ENCODE assay signal across 22 cellular contexts in the genomic region with DNA sequence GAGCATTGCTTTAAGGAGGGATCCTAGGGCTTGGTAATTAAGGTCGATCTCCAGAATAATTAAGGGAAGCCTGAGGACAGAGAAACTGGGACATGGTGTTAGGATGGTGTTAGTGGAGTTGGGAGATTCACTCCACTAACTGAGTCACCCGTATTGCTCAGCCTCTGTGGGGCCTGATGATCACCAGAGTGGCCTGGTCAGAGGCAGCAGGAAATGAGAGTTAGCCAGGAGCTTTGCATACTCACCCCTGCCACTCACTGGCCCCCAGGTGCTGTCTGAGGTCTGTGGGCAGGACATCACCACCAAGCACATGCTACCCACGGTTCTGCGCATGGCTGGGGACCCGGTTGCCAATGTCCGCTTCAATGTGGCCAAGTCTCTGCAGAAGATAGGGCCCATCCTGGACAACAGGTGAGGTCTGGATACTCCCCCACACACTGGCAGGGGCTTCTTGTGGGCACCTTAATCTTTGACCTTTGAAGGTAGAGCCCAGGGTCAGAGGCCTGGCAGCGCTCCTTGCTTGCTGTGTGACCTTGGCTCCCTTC. TPM values are rescaled to one million over a fixed set of nuclear protein-coding genes. Genes with fewer than 3 reads are reported as not detected.
DNase-seq lines count a peak whose midpoint lies in the region; ATAC-seq, FAIRE-seq and TF ChIP-seq lines count a peak whose summit lies in the region.
"Had no signal": no experiment of that assay in that cellular context is flagged by ENCODE, and none has a peak within 500 bp of the region (broad histone marks: within the 10 kb centered on the region; RNA-seq: fewer than 3 reads in every experiment).

No MANE protein-coding gene starts in this region.

- no peaks in the 10 kb centered on the region for H3K27me3 Mint-ChIP-seq in activated T-helper 17 cell treated with anti-CD3 and anti-CD28 coated beads, Interleukin-2, amount 50 U/mL, for 72 hours

- WGBS in HepG2 (ENCODE audit: low lambda C conversion rate): 92% methylated on average over 3 of the region's 7 CpGs
- WGBS in right lobe of liver (ENCODE audit: insufficient coverage, low coverage, low lambda C conversion rate, missing lambda C conversion rate): 100% methylated on average over 2 of the region's 7 CpGs
- WGBS in transverse colon (ENCODE audit: low coverage in 1 of 2), 2 donors: 83 to 93% methylated on average over 1 to 7 of the region's 7 CpGs

- peaks cover 9% of the 10 kb centered on the region for H3K4me1 Mint-ChIP-seq in activated T-helper 17 cell treated with anti-CD3 and anti-CD28 coated beads, Interleukin-2, amount 50 U/mL, for 72 hours
- H3K4me1 Mint-ChIP-seq: H9 had no signal

- FAIRE-seq in HepG2 (lab: Jason Lieb, UNC): no peak
- FAIRE-seq: A204.1, GM19239, K562 had no signal

- CTCF ChIA-PET in HepG2 (lab: Yijun Ruan, JAX; ENCODE audit: low intra/inter-chr PET ratio, low total read pairs): no interaction called here

- H3K4me3 ChIP-seq in HepG2 (replicated peaks in 1 of 3; ENCODE audit: insufficient read depth in 1 of 3, low read depth in 2 of 3, low read length in 3 of 3) (no peak overlapping the region), right lobe of liver (no peak overlapping the region), transverse colon (no peak overlapping the region)
- H3K4me3 ChIP-seq: BLaER1 treated with 17β-estradiol and CSF1 and Interleukin-3, amounts not matched to agents 10 nM and 100 nM; K562 had no signal

- H3K27me3 ChIP-seq in HepG2 (ENCODE audit: control insufficient read depth in 1 of 2, insufficient read depth in 2 of 2, low read length in 2 of 2) (no peaks in the 10 kb centered on the region), right lobe of liver (no peaks in the 10 kb centered on the region), transverse colon (no peaks in the 10 kb centered on the region)
- H3K27me3 ChIP-seq: BLaER1 treated with 17β-estradiol and CSF1 and Interleukin-3, amounts not matched to agents 10 nM and 100 nM had no signal

- H3K4me2 ChIP-seq in HepG2 (ENCODE audit: low read depth, low read length): no peak overlapping the region
- H3K4me2 ChIP-seq: BLaER1 treated with 17β-estradiol and CSF1 and Interleukin-3, amounts not matched to agents 10 nM and 100 nM had no signal

- intact Hi-C loops in HepG2 (cut with micrococcal nuclease; ENCODE audit: unreplicated experiment) (loop anchor here (1.0 kb wide), 1 partner anchor 31 kb away; no protein-coding TSS in a partner anchor), right lobe of liver (cut with DNase I) (no loop called here), transverse colon (cut with DNase I; ENCODE audit: low total_unique reads) (no loop called here)

- POLR2A ChIA-PET in HepG2 (lab: Yijun Ruan, JAX): no interaction called here

- TF ChIP-seq CTCF in HepG2 (CRISPR knock-in tag; IDR thresholded peaks at IDR 0.05) (no peak), right lobe of liver (IDR thresholded peaks at IDR 0.05) (no peak), transverse colon (IDR thresholded peaks at IDR 0.05) (no peak)

- no peak overlapping the region for H2AFZ ChIP-seq in HepG2 (ENCODE audit: low read length)

- H3K36me3 Mint-ChIP-seq in activated T-helper 17 cell treated with anti-CD3 and anti-CD28 coated beads, Interleukin-2, amount 50 U/mL, for 72 hours (ENCODE audit: low read depth): peaks cover 100% of the 10 kb centered on the region

- H3K79me2 ChIP-seq in HepG2 (ENCODE audit: insufficient read depth, low read length): no peaks in the 10 kb centered on the region

- no peak for TF ChIP-seq EP300 in HepG2 (IDR thresholded peaks at IDR 0.05; ENCODE audit: low read depth in 2 of 2, low read length in 2 of 2)
- no peak for TF ChIP-seq EP300 in HepG2 (CRISPR knock-in tag; IDR thresholded peaks at IDR 0.05; ENCODE audit: borderline replicate concordance)
- no peak for TF ChIP-seq EP300 in transverse colon (IDR thresholded peaks at IDR 0.05; ENCODE audit: low read depth)

- no peak for TF ChIP-seq POLR2A in HepG2 (IDR thresholded peaks at IDR 0.05; ENCODE audit: insufficient read depth in 1 of 2, low read depth in 2 of 2, low read length in 2 of 2)
- no peak for TF ChIP-seq POLR2A in right lobe of liver (IDR thresholded peaks at IDR 0.05)
- TF ChIP-seq POLR2A in transverse colon (IDR thresholded peaks at IDR 0.05): no peak

- no peak for TF ChIP-seq RAD21 in HepG2 (CRISPR knock-in tag; IDR thresholded peaks at IDR 0.05)

- H3K27ac Mint-ChIP-seq in activated T-helper 17 cell treated with anti-CD3 and anti-CD28 coated beads, Interleukin-2, amount 50 U/mL, for 72 hours: peak overlapping the region; percentile 48

- no peak overlapping the region for H3K4me3 Mint-ChIP-seq in activated T-helper 17 cell treated with anti-CD3 and anti-CD28 coated beads, Interleukin-2, amount 50 U/mL, for 72 hours
- H3K4me3 Mint-ChIP-seq: H9 had no signal

- ATAC-seq in HepG2 (no peak), right lobe of liver (no peak), HG02981 (IDR thresholded peaks at IDR 0.05; ENCODE audit: unreplicated experiment) (no peak)
- ATAC-seq in activated T-helper 17 cell treated with anti-CD3 and anti-CD28 coated beads, Interleukin-2, amount 50 U/mL, for 72 hours (replicated peaks): no peak
- ATAC-seq: K562, PC-3 had no signal

- H3K9ac ChIP-seq in HepG2 (ENCODE audit: insufficient read depth, low read depth, low read length): no peak overlapping the region
- H3K9ac ChIP-seq: BLaER1 treated with 17β-estradiol and CSF1 and Interleukin-3, amounts not matched to agents 10 nM and 100 nM had no signal

- DNase-seq in HepG2 (ENCODE audit: low spot score): no peak
- DNase-seq in right lobe of liver: no peak
- peak; percentile 51 for DNase-seq in iris pigment epithelial cell (ENCODE audit: low read depth)
- peak; percentile 6 for DNase-seq in stromal cell of bone marrow (ENCODE audit: low read depth)
- no peak for DNase-seq in transverse colon
- no peak for DNase-seq in NCI-H774 (lab: John Stamatoyannopoulos, UW)
- DNase-seq: DND-41, GF-D8, H9, MV-4-11, NCI-H1417, NCI-H187 treated with DMSO at 0.1 percent for 48 hours, NCI-H2171 treated with DMSO at 0.1 percent for 48 hours, NCI-H446 treated with DMSO at 0.1 percent for 48 hours, PC-3 had no signal

- H3K9me3 ChIP-seq in HepG2 (ENCODE audit: low read length) (no peaks in the 10 kb centered on the region), right lobe of liver (no peaks in the 10 kb centered on the region), transverse colon (no peaks in the 10 kb centered on the region)
- H3K9me3 ChIP-seq: BLaER1 treated with 17β-estradiol and CSF1 and Interleukin-3, amounts not matched to agents 10 nM and 100 nM had no signal

- no peaks in the 10 kb centered on the region for H4K20me1 ChIP-seq in HepG2 (ENCODE audit: insufficient read depth, low read length)

- H3K9me3 Mint-ChIP-seq in activated T-helper 17 cell treated with anti-CD3 and anti-CD28 coated beads, Interleukin-2, amount 50 U/mL, for 72 hours: no peaks in the 10 kb centered on the region
- H3K9me3 Mint-ChIP-seq: H9 had no signal

- H3K27ac ChIP-seq in HepG2 (ENCODE audit: extremely low read length, insufficient read depth, low read length): no peak overlapping the region
- H3K27ac ChIP-seq in right lobe of liver: no peak overlapping the region
- H3K27ac ChIP-seq in transverse colon: no peak overlapping the region
- H3K27ac ChIP-seq: BLaER1 treated with 17β-estradiol and CSF1 and Interleukin-3, amounts not matched to agents 10 nM and 100 nM; HL-60 had no signal

- no TSS peak for BruUV-seq in HepG2 (replicated peaks; lab: Mats Ljungman, UMichigan)

- in situ Hi-C loops in HepG2 (cut with HindIII; ENCODE audit: extremely low pct_ligation_motif_present, low pct_unique_long_range_greater_than_20kb) (no loop called here), transverse colon (cut with MboI; ENCODE audit: low pct_ligation_motif_present in 1 of 4, low pct_unique_long_range_greater_than_20kb in 1 of 4, low sequenced_read_pairs in 3 of 4) (no loop called here)

- H3K36me3 ChIP-seq in HepG2 (replicated peaks in 1 of 2; ENCODE audit: control insufficient read depth in 1 of 2, insufficient read depth in 2 of 2, low read length in 2 of 2) (peaks cover 45 to 90% of the 10 kb centered on the region in 2 experiments), right lobe of liver (peaks cover 34 to 100% (median 65%) of the 10 kb centered on the region in 4 donors), transverse colon (peaks cover 0 to 98% (median 48%) of the 10 kb centered on the region in 4 donors)

- H3K4me1 ChIP-seq in HepG2 (ENCODE audit: insufficient read depth, low read length) (no peaks in the 10 kb centered on the region), right lobe of liver (no peaks in the 10 kb centered on the region), transverse colon (no peaks in the 10 kb centered on the region)
- H3K4me1 ChIP-seq: BLaER1 treated with 17β-estradiol and CSF1 and Interleukin-3, amounts not matched to agents 10 nM and 100 nM had no signal

RNA-seq across cellular contexts. Expression of a gene that starts 32.1 kb away (rescaled TPM):
- total RNA-seq in HepG2 (2016; rRNA removed; fragmentation: Illumina TruSeq; extraction: Trizol): 130 and 141 TPM in 2 replicates
- total RNA-seq in HepG2 (2016; cell fraction: cytosol; rRNA removed; fragmentation: Illumina TruSeq; extraction: Trizol; ENCODE audit: low read depth): 13.2 and 14.6 TPM in 2 replicates
- total RNA-seq in HepG2 (2016; cell fraction: insoluble cytoplasmic fraction; rRNA removed; fragmentation: Illumina TruSeq; extraction: Trizol): 127 and 142 TPM in 2 replicates
- total RNA-seq in HepG2 (2016; cell fraction: membrane; rRNA removed; fragmentation: Illumina TruSeq; extraction: Trizol): 48.8 and 52.7 TPM in 2 replicates
- 60.6 and 73.7 TPM in 2 replicates for total RNA-seq in HepG2 (2016; cell fraction: nucleus; rRNA removed; fragmentation: Illumina TruSeq; extraction: Trizol)
- 86.7 and 106 TPM in 2 replicates for polyA plus RNA-seq in HepG2 (2011; rRNA removed)
- 70.4 and 89.0 TPM in 2 replicates for polyA plus RNA-seq in HepG2 (2011; cell fraction: cytosol; rRNA removed)
- polyA plus RNA-seq in HepG2 (2011; cell fraction: nucleus; rRNA removed): 66.3 and 74.9 TPM in 2 replicates
- 139 and 160 TPM in 2 replicates for polyA plus RNA-seq in HepG2 (2012)
- polyA plus RNA-seq in HepG2 (2016; cell fraction: cytosol; fragmentation: Illumina TruSeq; extraction: Trizol; ENCODE audit: low read depth): 22.6 and 27.2 TPM in 2 replicates
- polyA plus RNA-seq in HepG2 (2016; cell fraction: insoluble cytoplasmic fraction; fragmentation: Illumina TruSeq; extraction: Trizol; ENCODE audit: low read depth): 141 and 165 TPM in 2 replicates
- polyA plus RNA-seq in HepG2 (2016; cell fraction: membrane; fragmentation: Illumina TruSeq; extraction: Trizol; ENCODE audit: low read depth): 51.8 and 55.1 TPM in 2 replicates
- 79.3 and 95.6 TPM in 2 replicates for polyA plus RNA-seq in HepG2 (2016; cell fraction: nucleus; fragmentation: Illumina TruSeq; extraction: Trizol; ENCODE audit: insufficient read depth, low read depth)
- polyA minus RNA-seq in HepG2 (2011; rRNA and poly(A)+ RNA removed; ENCODE audit: low replicate concordance): 326 and 356 TPM in 2 replicates
- polyA minus RNA-seq in HepG2 (2011; cell fraction: cytosol; rRNA and poly(A)+ RNA removed): 120 and 131 TPM in 2 replicates
- polyA minus RNA-seq in HepG2 (2011; cell fraction: nucleus; rRNA and poly(A)+ RNA removed): 94.9 and 101 TPM in 2 replicates
- total RNA-seq in right lobe of liver: 10 to 100 TPM; 59.4 to 93.0 (median 82.4) TPM
- total RNA-seq in activated T-helper 17 cell treated with anti-CD3 and anti-CD28 coated beads, Interleukin-2, amount 50 U/mL, for 72 hours: 100 to 1,000 TPM; 165 to 201 TPM
- 100 to 1,000 TPM; 179 to 315 (median 227) TPM for total RNA-seq in transverse colon

RNA-seq across cellular contexts. Expression of a gene that starts 47.5 kb away (rescaled TPM):
- total RNA-seq in HepG2 (2016; rRNA removed; fragmentation: Illumina TruSeq; extraction: Trizol) (10.3 and 15.8 TPM in 2 replicates), right lobe of liver (1 to 10 TPM; 2.3 to 6.0 (median 4.9) TPM), transverse colon (10 to 100 TPM in 1 of 4 donors, 1 to 10 TPM in 3; 1.1 to 34.2 (median 6.8) TPM)
- total RNA-seq in HepG2 (2016; cell fraction: cytosol; rRNA removed; fragmentation: Illumina TruSeq; extraction: Trizol; ENCODE audit: low read depth): 8.2 and 11.6 TPM in 2 replicates
- total RNA-seq in HepG2 (2016; cell fraction: insoluble cytoplasmic fraction; rRNA removed; fragmentation: Illumina TruSeq; extraction: Trizol): 10.6 and 19.4 TPM in 2 replicates
- total RNA-seq in HepG2 (2016; cell fraction: membrane; rRNA removed; fragmentation: Illumina TruSeq; extraction: Trizol): 4.6 and 7.3 TPM in 2 replicates
- 6.1 and 7.5 TPM in 2 replicates for total RNA-seq in HepG2 (2016; cell fraction: nucleus; rRNA removed; fragmentation: Illumina TruSeq; extraction: Trizol)
- polyA plus RNA-seq in HepG2 (2011; rRNA removed): 4.2 and 5.2 TPM in 2 replicates
- polyA plus RNA-seq in HepG2 (2011; cell fraction: cytosol; rRNA removed): 2.1 and 3.9 TPM in 2 replicates
- polyA plus RNA-seq in HepG2 (2011; cell fraction: nucleus; rRNA removed): 0.66 and 2.4 TPM in 2 replicates
- polyA plus RNA-seq in HepG2 (2012): 8.7 and 8.8 TPM in 2 replicates
- 0.37 and 0.62 TPM in 2 replicates for polyA plus RNA-seq in HepG2 (2016; cell fraction: cytosol; fragmentation: Illumina TruSeq; extraction: Trizol; ENCODE audit: low read depth)
- polyA plus RNA-seq in HepG2 (2016; cell fraction: insoluble cytoplasmic fraction; fragmentation: Illumina TruSeq; extraction: Trizol; ENCODE audit: low read depth): 10.9 and 11.7 TPM in 2 replicates
- 0.89 and 1.6 TPM in 2 replicates for polyA plus RNA-seq in HepG2 (2016; cell fraction: membrane; fragmentation: Illumina TruSeq; extraction: Trizol; ENCODE audit: low read depth)
- 7.6 and 8.1 TPM in 2 replicates for polyA plus RNA-seq in HepG2 (2016; cell fraction: nucleus; fragmentation: Illumina TruSeq; extraction: Trizol; ENCODE audit: insufficient read depth, low read depth)
- polyA minus RNA-seq in HepG2 (2011; rRNA and poly(A)+ RNA removed; ENCODE audit: low replicate concordance): 1.4 and 2.2 TPM in 2 replicates
- polyA minus RNA-seq in HepG2 (2011; cell fraction: cytosol; rRNA and poly(A)+ RNA removed): 4.0 and 6.7 TPM in 2 replicates
- 7.5 and 9.0 TPM in 2 replicates for polyA minus RNA-seq in HepG2 (2011; cell fraction: nucleus; rRNA and poly(A)+ RNA removed)
- total RNA-seq in activated T-helper 17 cell treated with anti-CD3 and anti-CD28 coated beads, Interleukin-2, amount 50 U/mL, for 72 hours: 10 to 100 TPM; 18.4 to 31.4 TPM

RNA-seq across cellular contexts. Expression of a gene that starts 50.5 kb away (rescaled TPM):
- total RNA-seq in HepG2 (2016; rRNA removed; fragmentation: Illumina TruSeq; extraction: Trizol) (5.3 and 5.8 TPM in 2 replicates), right lobe of liver (1 to 10 TPM; 1.5 to 3.7 (median 2.8) TPM), transverse colon (10 to 100 TPM in 2 of 4 donors, 1 to 10 TPM in 2; 5.6 to 17.8 (median 8.7) TPM)
- total RNA-seq in HepG2 (2016; cell fraction: cytosol; rRNA removed; fragmentation: Illumina TruSeq; extraction: Trizol; ENCODE audit: low read depth): 0.40 and 0.44 TPM in 2 replicates
- 6.1 and 6.2 TPM in 2 replicates for total RNA-seq in HepG2 (2016; cell fraction: insoluble cytoplasmic fraction; rRNA removed; fragmentation: Illumina TruSeq; extraction: Trizol)
- total RNA-seq in HepG2 (2016; cell fraction: membrane; rRNA removed; fragmentation: Illumina TruSeq; extraction: Trizol): 2.5 and 5.1 TPM in 2 replicates
- total RNA-seq in HepG2 (2016; cell fraction: nucleus; rRNA removed; fragmentation: Illumina TruSeq; extraction: Trizol): 3.3 and 6.3 TPM in 2 replicates
- polyA plus RNA-seq in HepG2 (2011; rRNA removed): 1.6 and 1.7 TPM in 2 replicates
- 1.2 and 1.4 TPM in 2 replicates for polyA plus RNA-seq in HepG2 (2011; cell fraction: cytosol; rRNA removed)
- 4.9 and 5.3 TPM in 2 replicates for polyA plus RNA-seq in HepG2 (2011; cell fraction: nucleus; rRNA removed)
- 5.1 and 5.7 TPM in 2 replicates for polyA plus RNA-seq in HepG2 (2012)
- polyA plus RNA-seq in HepG2 (2016; cell fraction: cytosol; fragmentation: Illumina TruSeq; extraction: Trizol; ENCODE audit: low read depth): 1.4 TPM in 2 replicates
- 4.1 and 4.7 TPM in 2 replicates for polyA plus RNA-seq in HepG2 (2016; cell fraction: insoluble cytoplasmic fraction; fragmentation: Illumina TruSeq; extraction: Trizol; ENCODE audit: low read depth)
- polyA plus RNA-seq in HepG2 (2016; cell fraction: membrane; fragmentation: Illumina TruSeq; extraction: Trizol; ENCODE audit: low read depth): 1.8 and 1.9 TPM in 2 replicates
- polyA plus RNA-seq in HepG2 (2016; cell fraction: nucleus; fragmentation: Illumina TruSeq; extraction: Trizol; ENCODE audit: insufficient read depth, low read depth): 7.2 and 10.4 TPM in 2 replicates
- 2.0 and 3.9 TPM in 2 replicates for polyA minus RNA-seq in HepG2 (2011; rRNA and poly(A)+ RNA removed; ENCODE audit: low replicate concordance)
- polyA minus RNA-seq in HepG2 (2011; cell fraction: cytosol; rRNA and poly(A)+ RNA removed): 3.2 and 4.6 TPM in 2 replicates
- polyA minus RNA-seq in HepG2 (2011; cell fraction: nucleus; rRNA and poly(A)+ RNA removed): 7.6 and 10.2 TPM in 2 replicates
- total RNA-seq in activated T-helper 17 cell treated with anti-CD3 and anti-CD28 coated beads, Interleukin-2, amount 50 U/mL, for 72 hours: 10 to 100 TPM in 1 of 2 donors, 1 to 10 TPM in 1; 8.8 to 15.1 TPM

Comparison
In these comparisons a context has a peak if more than half of its experiments do, and no peak if none do; other contexts are left out.
1. DNase-seq: peak in iris pigment epithelial cell (single experiment) and stromal cell of bone marrow (single experiment); none in HepG2 (single experiment), right lobe of liver (0 of 3), transverse colon (single experiment) and NCI-H774 (single experiment).